ENCODE assay signal across 14 cellular contexts in genomic region chr4:38921151-38921550, GRCh38. TPM values are rescaled to one million over a fixed set of nuclear protein-coding genes. Genes with fewer than 3 reads are reported as not detected.
DNase-seq lines count a peak whose midpoint lies in the region; TF ChIP-seq lines count a peak whose summit lies in the region.
"Had no signal": no experiment of that assay in that cellular context is flagged by ENCODE, and none has a peak within 500 bp of the region (broad histone marks: within the 10 kb centered on the region; RNA-seq: fewer than 3 reads in every experiment).

No MANE protein-coding gene starts in this region.

- no peak overlapping the region for H2AK5ac ChIP-seq in mesenchymal stem cell (ENCODE audit: low read length, severe bottlenecking)

- H2BK5ac ChIP-seq in mesenchymal stem cell (ENCODE audit: low read depth, low read length, poor library complexity, severe bottlenecking) = no peak overlapping the region

- H2AFZ ChIP-seq in mesenchymal stem cell (ENCODE audit: low read depth, low read length) = no peak overlapping the region

- 98% methylated on average over 3 of the region's 3 CpGs for WGBS in mesenchymal stem cell
- WGBS in esophagus squamous epithelium, 2 donors = 92 to 100% methylated on average over 3 of the region's 3 CpGs

- H3K4ac ChIP-seq in mesenchymal stem cell (ENCODE audit: low read depth in 1 of 2, low read length in 2 of 2) = no peak overlapping the region

- no peak overlapping the region for H3K9ac ChIP-seq in mesenchymal stem cell (ENCODE audit: low read length)

- H2BK15ac ChIP-seq in mesenchymal stem cell (ENCODE audit: low read depth, poor library complexity, severe bottlenecking) = no peak overlapping the region

- peak overlapping the region; percentile 54 for H3K27ac ChIP-seq in mesenchymal stem cell (ENCODE audit: low read length, poor library complexity, severe bottlenecking)
- H3K27ac ChIP-seq in esophagus squamous epithelium = no peak overlapping the region
- H3K27ac ChIP-seq: 22Rv1 had no signal

- TF ChIP-seq POLR2A in esophagus squamous epithelium (IDR thresholded peaks at IDR 0.05) = no peak

- H3K79me1 ChIP-seq in mesenchymal stem cell (replicated peaks; ENCODE audit: low read length, poor library complexity, severe bottlenecking) = peaks cover 17% of the 10 kb centered on the region

- no peak overlapping the region for H2BK12ac ChIP-seq in mesenchymal stem cell (ENCODE audit: low read length in 2 of 2)

- no peaks in the 10 kb centered on the region for H3K9me3 ChIP-seq in mesenchymal stem cell (ENCODE audit: control insufficient read depth, low read length)
- no peaks in the 10 kb centered on the region for H3K9me3 ChIP-seq in esophagus squamous epithelium
- H3K9me3 ChIP-seq: HAP-1 had no signal

- no peak overlapping the region for H3K14ac ChIP-seq in mesenchymal stem cell (ENCODE audit: low read length in 2 of 2)

- peak; percentile 11 for DNase-seq in DMS53 (lab: John Stamatoyannopoulos, UW)
- no peak for DNase-seq in DMS53 treated with DMSO at 0.1 percent for 48 hours (lab: John Stamatoyannopoulos, UW; ENCODE audit: unreplicated experiment)
- peak; percentile 31 for DNase-seq in brain pericyte (ENCODE audit: low read depth, low spot score)
- DNase-seq in mesenchymal stem cell = no peak
- DNase-seq in esophagus squamous epithelium (lab: John Stamatoyannopoulos, UW) = no peak
- no peak for DNase-seq in NCI-H1436 treated with DMSO at 0.1 percent for 48 hours (lab: John Stamatoyannopoulos, UW)
- DNase-seq in middle frontal gyrus (ENCODE audit: extremely low spot score, low spot score) = no peak
- DNase-seq: CD8-positive, alpha-beta T cell; COR-L47; DMS153 had no signal

- no peak overlapping the region for H3K4me2 ChIP-seq in mesenchymal stem cell (ENCODE audit: low read length, poor library complexity, severe bottlenecking)

- no peaks in the 10 kb centered on the region for H3K27me3 ChIP-seq in mesenchymal stem cell (ENCODE audit: control insufficient read depth in 1 of 2, insufficient read depth in 1 of 2, low read length in 2 of 2)
- no peaks in the 10 kb centered on the region for H3K27me3 ChIP-seq in esophagus squamous epithelium

- no peak overlapping the region for H3K18ac ChIP-seq in mesenchymal stem cell (ENCODE audit: low read depth in 1 of 2, low read length in 2 of 2)

- H4K8ac ChIP-seq in mesenchymal stem cell (ENCODE audit: low read length) = no peak overlapping the region

- H4K91ac ChIP-seq in mesenchymal stem cell (ENCODE audit: low read length) = no peak overlapping the region

- TF ChIP-seq CTCF in esophagus squamous epithelium (IDR thresholded peaks at IDR 0.05) = no peak

- H3K36me3 ChIP-seq in mesenchymal stem cell (ENCODE audit: control insufficient read depth in 1 of 2, insufficient read depth in 2 of 2, low read depth in 1 of 2, low read length in 2 of 2) = peaks cover 34 to 94% of the 10 kb centered on the region in 2 experiments
- H3K36me3 ChIP-seq in esophagus squamous epithelium = peaks cover 0 to 100% (median 0%) of the 10 kb centered on the region in 3 donors
- H3K36me3 ChIP-seq: HAP-1 had no signal

- no peak overlapping the region for H3K4me3 ChIP-seq in mesenchymal stem cell (ENCODE audit: insufficient read depth in 1 of 2, low read depth in 1 of 2, low read length in 2 of 2)
- H3K4me3 ChIP-seq in esophagus squamous epithelium = no peak overlapping the region
- H3K4me3 ChIP-seq: GM12878, HAP-1, K562 had no signal

- peaks cover 13% of the 10 kb centered on the region for H3K4me1 ChIP-seq in mesenchymal stem cell (ENCODE audit: control insufficient read depth, insufficient read depth, low read depth, low read length)
- peaks cover 0 to 2% (median 0%) of the 10 kb centered on the region in 3 donors for H3K4me1 ChIP-seq in esophagus squamous epithelium

- intact Hi-C loops in esophagus squamous epithelium (cut with DNase I) = no loop called here

- no peak overlapping the region for H2BK120ac ChIP-seq in mesenchymal stem cell (ENCODE audit: low read depth, low read length)

- H3K23ac ChIP-seq in mesenchymal stem cell (ENCODE audit: low read length in 2 of 2) = no peak overlapping the region

RNA-seq across cellular contexts. Expression of gene FAM114A1, which starts 53.5 kb away (rescaled TPM):
- 166 TPM for polyA plus RNA-seq in mesenchymal stem cell (2013, experiment 1 of 2)
- 170 TPM for polyA plus RNA-seq in mesenchymal stem cell (2013, experiment 2 of 2)
- total RNA-seq in esophagus squamous epithelium = 10 to 100 TPM; 36.7 to 80.9 (median 69.2) TPM
- total RNA-seq: CD8-positive, alpha-beta T cell had no signal

Comparison
In these comparisons a context has a peak if more than half of its experiments do, and no peak if none do; other contexts are left out.
1. DNase-seq: peak in DMS53 (single experiment) and brain pericyte (single experiment); none in DMS53 treated with DMSO at 0.1 percent for 48 hours (single experiment), mesenchymal stem cell (single experiment), esophagus squamous epithelium (single experiment), NCI-H1436 treated with DMSO at 0.1 percent for 48 hours (single experiment) and middle frontal gyrus (single experiment).